In genomic region chr2:223943561-223944008, GRCh38 we compare ENCODE assay signal across 8 cellular contexts. TPM values are rescaled to one million over a fixed set of nuclear protein-coding genes. Genes with fewer than 3 reads are reported as not detected.
DNase-seq lines count a peak whose midpoint lies in the region; ATAC-seq, FAIRE-seq and TF ChIP-seq lines count a peak whose summit lies in the region.

No MANE protein-coding gene starts in this region.

- 12% methylated on average over 7 of the region's 7 CpGs for WGBS in suprapubic skin

- in situ Hi-C loops in astrocyte of the cerebellum (cut with HindIII; ENCODE audit: low sequenced_read_pairs), result no loop called here

- no peak for ATAC-seq in HG02642 (IDR thresholded peaks at IDR 0.05; ENCODE audit: poor library complexity, unreplicated experiment)

- H3K27me3 ChIP-seq in suprapubic skin, result no peaks in the 10 kb centered on the region

- TF ChIP-seq EP300 in suprapubic skin (IDR thresholded peaks at IDR 0.05), result no peak

- H3K27ac ChIP-seq in suprapubic skin, result peak overlapping the region; percentile 93

- H3K4me3 ChIP-seq in astrocyte of the cerebellum (ENCODE audit: low read depth, low read length), result peak overlapping the region; percentile 92
- H3K4me3 ChIP-seq in suprapubic skin, result peak overlapping the region; percentile 91

- DNase-seq in Ammon's horn (ENCODE audit: low spot score), result peak; percentile 65
- peak; percentile 78 for DNase-seq in HT1080 (ENCODE audit: low read depth)
- no peak for DNase-seq in astrocyte of the cerebellum (ENCODE audit: low read depth)
- DNase-seq in kidney tubule cell (ENCODE audit: low spot score), result peak; percentile 68
- DNase-seq in suprapubic skin (ENCODE audit: low spot score in 2 of 2), result no peak
- no peak for DNase-seq in SIG-M5 treated with dmso at 0.1 percent for 504 hours (lab: John Stamatoyannopoulos, UW; ENCODE audit: unreplicated experiment)
- no peak for DNase-seq in D721Med (ENCODE audit: insufficient read length, low spot score)

- no peaks in the 10 kb centered on the region for H3K36me3 ChIP-seq in suprapubic skin

- no peak for FAIRE-seq in D721Med (lab: Jason Lieb, UNC)

- H3K9me3 ChIP-seq in suprapubic skin, result no peaks in the 10 kb centered on the region

- H3K4me1 ChIP-seq in suprapubic skin, result peaks cover 42% of the 10 kb centered on the region

- no peak for TF ChIP-seq POLR2A in suprapubic skin (IDR thresholded peaks at IDR 0.05)

- TF ChIP-seq CTCF in astrocyte of the cerebellum (IDR thresholded peaks at IDR 0.05; ENCODE audit: low read depth, low read length, missing control alignments) (no peak), suprapubic skin (IDR thresholded peaks at IDR 0.05) (no peak), D721Med (IDR thresholded peaks at IDR 0.05; ENCODE audit: insufficient read depth, missing control alignments) (no peak)

RNA-seq across cellular contexts. Expression of gene WDFY1, which starts 1.6 kb away (rescaled TPM):
- 60.8 and 120 TPM in 2 replicates for total RNA-seq in HT1080 (2014; rRNA removed; shearing (Covaris generic))
- polyA plus RNA-seq in HT1080 (2015; cell fraction: cytosol; rRNA removed), result 37.1 and 45.7 TPM in 2 replicates
- 53.5 and 61.2 TPM in 2 replicates for polyA plus RNA-seq in HT1080 (2015; cell fraction: nucleus; rRNA removed)
- total RNA-seq in suprapubic skin, result 10 to 100 TPM; 20.2 to 39.8 (median 32.6) TPM

RNA-seq across cellular contexts. Expression of gene MRPL44, which starts 13.7 kb away (rescaled TPM):
- total RNA-seq in HT1080 (2014; rRNA removed; shearing (Covaris generic)), result 44.6 and 47.8 TPM in 2 replicates
- polyA plus RNA-seq in HT1080 (2015; cell fraction: cytosol; rRNA removed), result 44.1 and 49.9 TPM in 2 replicates
- polyA plus RNA-seq in HT1080 (2015; cell fraction: nucleus; rRNA removed), result 43.3 and 47.7 TPM in 2 replicates
- 10 to 100 TPM; 16.2 to 29.9 (median 24.3) TPM for total RNA-seq in suprapubic skin

Comparison
In these comparisons a context has a peak if more than half of its experiments do, and no peak if none do; other contexts are left out.
1. DNase-seq: peak in Ammon's horn (single experiment), HT1080 (single experiment) and kidney tubule cell (single experiment); none in astrocyte of the cerebellum (single experiment), suprapubic skin (0 of 2), SIG-M5 treated with dmso at 0.1 percent for 504 hours (single experiment) and D721Med (single experiment).